In the genomic region with DNA sequence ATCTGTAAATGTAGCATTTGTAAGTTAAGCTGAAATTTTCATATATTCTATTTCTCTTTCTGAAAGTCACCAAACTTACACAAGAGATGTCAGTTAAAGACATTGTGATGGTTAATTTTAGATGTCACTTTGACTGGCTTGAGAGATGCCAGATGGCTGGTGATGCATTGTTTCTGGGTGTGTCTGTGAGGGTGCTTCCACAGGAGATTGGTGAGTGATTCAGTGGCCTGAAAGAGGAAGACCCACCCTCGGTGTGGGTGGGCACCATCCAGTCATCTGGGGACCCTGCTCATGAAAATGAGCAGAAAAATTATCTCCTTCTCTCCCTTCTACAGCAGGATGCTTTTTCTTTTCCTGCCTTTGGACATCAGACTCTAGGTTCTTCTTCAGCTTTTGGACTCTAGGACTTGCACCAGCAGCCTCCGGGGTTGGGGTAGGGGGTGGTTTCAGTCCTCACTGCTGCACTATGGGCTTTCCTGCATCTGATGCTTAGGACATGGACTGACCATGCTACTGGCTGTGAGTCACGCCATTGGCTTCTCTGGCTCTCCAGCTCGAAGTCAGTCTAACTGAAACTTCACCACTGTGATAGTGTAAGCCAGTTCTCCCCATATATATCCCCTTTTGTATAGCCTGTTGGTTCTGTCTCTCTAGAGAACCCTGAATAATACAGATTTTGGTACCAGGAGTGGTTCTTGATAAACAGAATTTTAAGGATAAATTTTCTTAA, we compare ENCODE assay signal across 9 cellular contexts.
DNase-seq lines count a peak whose midpoint lies in the region; ATAC-seq and TF ChIP-seq lines count a peak whose summit lies in the region.
"Had no signal": no experiment of that assay in that cellular context is flagged by ENCODE, and none has a peak within 500 bp of the region (broad histone marks: within the 10 kb centered on the region; RNA-seq: fewer than 3 reads in every experiment).

No MANE protein-coding gene starts in this region.

- peaks cover 37% of the 10 kb centered on the region for H3K4me1 ChIP-seq in MM.1S (ENCODE audit: low read length)

- no peaks in the 10 kb centered on the region for H3K9me2 ChIP-seq in MM.1S (replicated peaks; ENCODE audit: insufficient read depth, low read length)

- H3K4me2 ChIP-seq in MM.1S (ENCODE audit: low read depth, low read length), result peak overlapping the region; percentile 42; the same call in 1 of the 2 replicates

- no peaks in the 10 kb centered on the region for H3K9me3 ChIP-seq in MM.1S (replicated peaks; ENCODE audit: insufficient read depth, low read length)

- TF ChIP-seq CTCF in MM.1S (IDR thresholded peaks at IDR 0.05; ENCODE audit: low read length), result no peak
- TF ChIP-seq CTCF in cardiac fibroblast (IDR thresholded peaks at IDR 0.05; ENCODE audit: low read depth, low read length), result no peak

- no peak for ATAC-seq in GM18867 (IDR thresholded peaks at IDR 0.05; ENCODE audit: unreplicated experiment)
- no peak for ATAC-seq in HG03378 (IDR thresholded peaks at IDR 0.05; ENCODE audit: unreplicated experiment)

- no peaks in the 10 kb centered on the region for H3K79me2 ChIP-seq in MM.1S (ENCODE audit: low read length)

- H3K4me3 ChIP-seq in MM.1S (ENCODE audit: low read length), result no peak overlapping the region
- H3K4me3 ChIP-seq in cardiac fibroblast (replicated peaks in 1 of 2; ENCODE audit: low read depth in 2 of 2, low read length in 2 of 2), result no peak overlapping the region

- H2AFZ ChIP-seq in MM.1S (ENCODE audit: low read length), result peak overlapping the region; percentile 28

- H4K20me1 ChIP-seq in MM.1S (ENCODE audit: insufficient read depth, low read length), result no peaks in the 10 kb centered on the region

- H3K27me3 ChIP-seq in MM.1S (replicated peaks; ENCODE audit: insufficient read depth, low read length), result no peaks in the 10 kb centered on the region

- peaks cover 12% of the 10 kb centered on the region; the same call in 1 of the 2 replicates for H3F3A ChIP-seq in MM.1S (ENCODE audit: insufficient read depth, low read length)

- H3K36me3 ChIP-seq in MM.1S (replicated peaks; ENCODE audit: insufficient read depth, low read length), result no peaks in the 10 kb centered on the region

- H3K27ac ChIP-seq in MM.1S (ENCODE audit: low read length), result peak overlapping the region; percentile 18; the same call in 1 of the 2 replicates

- DNase-seq in NOMO-1 treated with DMSO at 0.1 percent for 48 hours (lab: John Stamatoyannopoulos, UW; ENCODE audit: unreplicated experiment) (peak; percentile 30), NOMO-1 treated with dmso at 0.1 percent for 144 hours (lab: John Stamatoyannopoulos, UW; ENCODE audit: unreplicated experiment) (no peak), MM.1S (peak; percentile 29), cardiac fibroblast (ENCODE audit: low read depth in 2 of 2) (peak; percentile 63 to 74), NCI-H1694 (lab: John Stamatoyannopoulos, UW) (no peak)
- peak; percentile 40 for DNase-seq in stimulated activated CD8-positive, alpha-beta memory T cell treated with anti-CD3 and anti-CD28 coated beads, Interleukin-4, amount 100 ng/mL, for 48 hours
- DNase-seq: 8988T had no signal

- no peak overlapping the region for H3K9ac ChIP-seq in MM.1S (ENCODE audit: low read length)

Comparison
In these comparisons a context has a peak if more than half of its experiments do, and no peak if none do; other contexts are left out.
1. DNase-seq: peak in NOMO-1 treated with DMSO at 0.1 percent for 48 hours (single experiment), MM.1S (single experiment), cardiac fibroblast (2 of 2) and stimulated activated CD8-positive, alpha-beta memory T cell treated with anti-CD3 and anti-CD28 coated beads, Interleukin-4, amount 100 ng/mL, for 48 hours (single experiment); none in NOMO-1 treated with dmso at 0.1 percent for 144 hours (single experiment) and NCI-H1694 (single experiment).